Comparison of ENCODE assay signal across 5 cellular contexts in genomic region chr1:60634106-60634505, GRCh38.
"Had no signal": no experiment of that assay in that cellular context is flagged by ENCODE, and none has a peak within 500 bp of the region (broad histone marks: within the 10 kb centered on the region; RNA-seq: fewer than 3 reads in every experiment).

No MANE protein-coding gene starts in this region.

- H3K4me3 Mint-ChIP-seq: GM23338, H9 had no signal

- ATAC-seq: GM23338, K562 had no signal

- DNase-seq: H9, HCEC 1CT, IMR-90 had no signal

- H3K9me3 Mint-ChIP-seq: GM23338, H9 had no signal

- H3K4me3 ChIP-seq: GM23338, K562 had no signal

- H3K27ac Mint-ChIP-seq: GM23338, H9 had no signal
